In genomic region chr4:75344915-75345314, GRCh38 we compare ENCODE assay signal across 16 cellular contexts.
DNase-seq lines count a peak whose midpoint lies in the region; ATAC-seq and TF ChIP-seq lines count a peak whose summit lies in the region.
"Had no signal": no experiment of that assay in that cellular context is flagged by ENCODE, and none has a peak within 500 bp of the region (broad histone marks: within the 10 kb centered on the region; RNA-seq: fewer than 3 reads in every experiment).

No MANE protein-coding gene starts in this region.

- DNase-seq in left ventricle myocardium superior (no peak), Right ventricle myocardium superior (no peak), ascending aorta (ENCODE audit: low spot score in 2 of 2) (no peak), hepatic stellate cell (ENCODE audit: low spot score) (peak; percentile 28), aorta (no peak), HUDEP-2 (lab: John Stamatoyannopoulos, UW; ENCODE audit: unreplicated experiment in 76 of 76) (no peak)
- no peak for DNase-seq in activated CD4-positive, CD25-positive, alpha-beta regulatory T cell (lab: John Stamatoyannopoulos, UW)
- DNase-seq: activated CD4-positive, alpha-beta memory T cell treated with anti-CD3 and anti-CD28 coated beads for 36 hours; hypothalamus; Karpas-422; NCI-H1694; NCI-H774 had no signal

- intact Hi-C loops in left ventricle myocardium superior (cut with micrococcal nuclease): no loop called here
- intact Hi-C loops in Right ventricle myocardium superior (cut with DNase I): no loop called here
- intact Hi-C loops in ascending aorta (cut with DNase I): no loop called here
- intact Hi-C loops in aorta (cut with DNase I): no loop called here

- H3K36me3 ChIP-seq in ascending aorta (no peaks in the 10 kb centered on the region), aorta (ENCODE audit: control insufficient read depth in 1 of 2, insufficient read depth in 2 of 2, low read length in 1 of 2) (no peaks in the 10 kb centered on the region)
- H3K36me3 ChIP-seq: cardiac muscle cell had no signal

- ATAC-seq in left ventricle myocardium superior (peak; percentile 30), Right ventricle myocardium superior (ENCODE audit: poor library complexity) (no peak), aorta (ENCODE audit: low FRiP score) (peak; percentile 53), GM21528 (IDR thresholded peaks at IDR 0.05; ENCODE audit: low FRiP score, unreplicated experiment) (no peak)
- ATAC-seq: HCT116 had no signal

- no peaks in the 10 kb centered on the region for H3K9me3 ChIP-seq in ascending aorta
- no peaks in the 10 kb centered on the region for H3K9me3 ChIP-seq in aorta (ENCODE audit: control insufficient read depth, low read length)

- WGBS in aorta, 2 donors: 5 to 6% methylated on average over 5 of the region's 5 CpGs

- H3K27me3 ChIP-seq in ascending aorta: no peaks in the 10 kb centered on the region
- no peaks in the 10 kb centered on the region for H3K27me3 ChIP-seq in aorta (ENCODE audit: control insufficient read depth in 1 of 2, insufficient read depth in 2 of 2, low read length in 1 of 2)
- H3K27me3 ChIP-seq: cardiac muscle cell had no signal

- TF ChIP-seq CTCF in ascending aorta (IDR thresholded peaks at IDR 0.05): no peak

- H3K4me1 ChIP-seq in ascending aorta (no peaks in the 10 kb centered on the region), aorta (ENCODE audit: control insufficient read depth in 1 of 2, insufficient read depth in 2 of 2, low read length in 2 of 2) (peaks cover 0 to 2% of the 10 kb centered on the region in 2 donors)

- H3K4me3 ChIP-seq in ascending aorta: no peak overlapping the region
- no peak overlapping the region for H3K4me3 ChIP-seq in aorta (ENCODE audit: low read length in 2 of 2)
- H3K4me3 ChIP-seq: cardiac muscle cell, skin epidermis had no signal

- H3K27ac ChIP-seq in ascending aorta (peak overlapping the region; percentile 35 to 41), aorta (ENCODE audit: low read depth in 1 of 2, low read length in 2 of 2) (no peak overlapping the region)
- H3K27ac ChIP-seq: cardiac muscle cell, skin epidermis had no signal

Comparison
In these comparisons a context has a peak if more than half of its experiments do, and no peak if none do; other contexts are left out.
1. ATAC-seq: peak in left ventricle myocardium superior (single experiment) and aorta (single experiment); none in Right ventricle myocardium superior (single experiment) and GM21528 (single experiment).
2. H3K27ac ChIP-seq: peak in ascending aorta (2 of 2); none in aorta (0 of 2).